Comparison of ENCODE assay signal across 8 cellular contexts in the genomic region with DNA sequence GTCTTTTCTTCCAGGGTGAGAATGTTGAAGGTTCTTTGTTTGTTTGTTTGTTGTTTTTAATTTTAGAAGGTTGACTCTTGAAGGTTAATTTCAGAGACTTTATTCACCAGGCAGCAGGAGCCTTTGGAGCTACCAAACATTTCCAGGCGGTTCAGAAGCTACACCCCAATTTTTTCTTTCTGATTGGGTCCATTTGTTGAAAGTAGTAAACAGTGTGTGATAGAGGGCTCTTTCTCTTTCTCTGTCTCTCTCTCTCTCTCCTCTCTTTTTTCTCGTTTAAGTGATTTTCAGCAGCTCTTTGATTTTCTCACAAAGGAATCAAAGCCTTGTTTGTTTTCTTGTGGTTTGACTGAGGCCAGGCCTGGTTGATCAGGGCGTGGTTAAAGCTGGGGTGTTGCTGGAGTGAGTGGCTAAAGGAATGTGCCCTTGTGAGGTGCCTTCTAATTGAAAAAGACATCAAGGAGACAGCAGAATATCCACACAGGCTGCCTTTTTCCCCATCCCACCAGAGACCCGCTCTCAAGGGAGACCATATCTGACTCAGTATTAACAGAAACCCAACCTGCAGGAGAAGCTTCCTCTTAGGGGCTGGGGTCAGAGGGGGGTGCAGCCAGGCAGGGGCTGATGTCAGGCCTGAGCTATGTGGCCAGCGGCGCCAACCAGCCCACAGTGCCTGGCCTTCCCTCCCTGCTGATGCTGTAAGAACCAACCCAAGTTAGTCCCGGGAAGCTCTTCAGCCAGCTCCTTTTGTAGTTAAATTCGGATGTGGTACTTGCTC. TPM values are rescaled to one million over a fixed set of nuclear protein-coding genes. Genes with fewer than 3 reads are reported as not detected.
A peak's percentile ranks its signal among the peaks of the same experiment; 100 is the strongest.
DNase-seq lines count a peak whose midpoint lies in the region; ATAC-seq and TF ChIP-seq lines count a peak whose summit lies in the region.

No MANE protein-coding gene starts in this region.

- H3K27ac ChIP-seq in HEK293 (ENCODE audit: extremely low read depth, low read depth, low read length) (no peak overlapping the region), stomach (peak overlapping the region; percentile 84 to 95 (median 91))

- H3K9me3 ChIP-seq in HEK293 (ENCODE audit: control insufficient read depth, insufficient read depth, low read depth, low read length): no peaks in the 10 kb centered on the region
- H3K9me3 ChIP-seq in stomach: no peaks in the 10 kb centered on the region

- no peaks in the 10 kb centered on the region for H3K36me3 ChIP-seq in HEK293 (ENCODE audit: control insufficient read depth in 2 of 2, insufficient read depth in 1 of 2, low read length in 2 of 2)
- peaks cover 0 to 12% (median 4%) of the 10 kb centered on the region in 4 donors for H3K36me3 ChIP-seq in stomach

- H3K4me1 ChIP-seq in HEK293 (ENCODE audit: control insufficient read depth, insufficient read depth, low read length): peaks cover 13% of the 10 kb centered on the region
- peaks cover 49 to 84% (median 67%) of the 10 kb centered on the region in 4 donors for H3K4me1 ChIP-seq in stomach

- no peak overlapping the region for H3K4me3 ChIP-seq in HEK293 (ENCODE audit: low read depth, low read length)
- H3K4me3 ChIP-seq in stomach: peak overlapping the region; percentile 47 to 67 (median 53)

- DNase-seq in astrocyte of the hippocampus (ENCODE audit: low read depth, low spot score) (peak; percentile 96), iPS-NIHi7 (ENCODE audit: extremely low spot score) (peak; percentile 81), stomach (peak; percentile 62), DMS153 treated with DMSO at 0.1 percent for 48 hours (lab: John Stamatoyannopoulos, UW; ENCODE audit: unreplicated experiment) (no peak)

- whole genome bisulfite sequencing in stomach, 5 donors: 10 to 27% (median 20%) methylated on average over 8 of the region's 8 CpGs

- no peaks in the 10 kb centered on the region for H3K27me3 ChIP-seq in stomach

- no peak for TF ChIP-seq EP300 in stomach (IDR thresholded peaks at IDR 0.05)

- CTCF ChIA-PET in HEK293 (lab: Yijun Ruan, JAX): interaction anchor here (0.8 to 5.4 kb wide), 3 partner anchors 11 to 38 kb away, joined by 3 to 40 read pairs (median 5); no protein-coding TSS in a partner anchor

- no peak for ATAC-seq in GM19324 (IDR thresholded peaks at IDR 0.05; ENCODE audit: low FRiP score, unreplicated experiment)
- ATAC-seq in activated CD4-positive, CD25-positive, alpha-beta regulatory T cell treated with anti-CD3 and anti-CD28 coated beads, Interleukin-2, amount 50 U/mL, for 24 hours: no peak
- ATAC-seq in HG02798 (IDR thresholded peaks at IDR 0.05; ENCODE audit: poor library complexity, unreplicated experiment): no peak

- POLR2A ChIA-PET in HEK293 (lab: Yijun Ruan, JAX): interaction anchor here (0.5 to 1.7 kb wide), 11 partner anchors 8 to 219 kb away, joined by 3 to 15 read pairs (median 4); no protein-coding TSS in a partner anchor

- intact Hi-C loops in stomach (cut with DNase I; ENCODE audit: low total_unique reads): no loop called here

- TF ChIP-seq CTCF in HEK293 (tag by site-specific recombination; IDR thresholded peaks at IDR 0.05) (no peak), stomach (IDR thresholded peaks at IDR 0.05) (no peak)

- TF ChIP-seq POLR2A in stomach (IDR thresholded peaks at IDR 0.05): peak in 1 of 4 donors; percentile 4

TF ChIP-seq in HEK293, 187 proteins besides CTCF, POLR2A, EP300 and RAD21:
- TF ChIP-seq KLF16 (tag by site-specific recombination; IDR thresholded peaks at IDR 0.05): no peak
- no peak for TF ChIP-seq ZNF211 (tag by site-specific recombination; IDR thresholded peaks at IDR 0.05; ENCODE audit: low read depth)
- TF ChIP-seq, protein P1, sequence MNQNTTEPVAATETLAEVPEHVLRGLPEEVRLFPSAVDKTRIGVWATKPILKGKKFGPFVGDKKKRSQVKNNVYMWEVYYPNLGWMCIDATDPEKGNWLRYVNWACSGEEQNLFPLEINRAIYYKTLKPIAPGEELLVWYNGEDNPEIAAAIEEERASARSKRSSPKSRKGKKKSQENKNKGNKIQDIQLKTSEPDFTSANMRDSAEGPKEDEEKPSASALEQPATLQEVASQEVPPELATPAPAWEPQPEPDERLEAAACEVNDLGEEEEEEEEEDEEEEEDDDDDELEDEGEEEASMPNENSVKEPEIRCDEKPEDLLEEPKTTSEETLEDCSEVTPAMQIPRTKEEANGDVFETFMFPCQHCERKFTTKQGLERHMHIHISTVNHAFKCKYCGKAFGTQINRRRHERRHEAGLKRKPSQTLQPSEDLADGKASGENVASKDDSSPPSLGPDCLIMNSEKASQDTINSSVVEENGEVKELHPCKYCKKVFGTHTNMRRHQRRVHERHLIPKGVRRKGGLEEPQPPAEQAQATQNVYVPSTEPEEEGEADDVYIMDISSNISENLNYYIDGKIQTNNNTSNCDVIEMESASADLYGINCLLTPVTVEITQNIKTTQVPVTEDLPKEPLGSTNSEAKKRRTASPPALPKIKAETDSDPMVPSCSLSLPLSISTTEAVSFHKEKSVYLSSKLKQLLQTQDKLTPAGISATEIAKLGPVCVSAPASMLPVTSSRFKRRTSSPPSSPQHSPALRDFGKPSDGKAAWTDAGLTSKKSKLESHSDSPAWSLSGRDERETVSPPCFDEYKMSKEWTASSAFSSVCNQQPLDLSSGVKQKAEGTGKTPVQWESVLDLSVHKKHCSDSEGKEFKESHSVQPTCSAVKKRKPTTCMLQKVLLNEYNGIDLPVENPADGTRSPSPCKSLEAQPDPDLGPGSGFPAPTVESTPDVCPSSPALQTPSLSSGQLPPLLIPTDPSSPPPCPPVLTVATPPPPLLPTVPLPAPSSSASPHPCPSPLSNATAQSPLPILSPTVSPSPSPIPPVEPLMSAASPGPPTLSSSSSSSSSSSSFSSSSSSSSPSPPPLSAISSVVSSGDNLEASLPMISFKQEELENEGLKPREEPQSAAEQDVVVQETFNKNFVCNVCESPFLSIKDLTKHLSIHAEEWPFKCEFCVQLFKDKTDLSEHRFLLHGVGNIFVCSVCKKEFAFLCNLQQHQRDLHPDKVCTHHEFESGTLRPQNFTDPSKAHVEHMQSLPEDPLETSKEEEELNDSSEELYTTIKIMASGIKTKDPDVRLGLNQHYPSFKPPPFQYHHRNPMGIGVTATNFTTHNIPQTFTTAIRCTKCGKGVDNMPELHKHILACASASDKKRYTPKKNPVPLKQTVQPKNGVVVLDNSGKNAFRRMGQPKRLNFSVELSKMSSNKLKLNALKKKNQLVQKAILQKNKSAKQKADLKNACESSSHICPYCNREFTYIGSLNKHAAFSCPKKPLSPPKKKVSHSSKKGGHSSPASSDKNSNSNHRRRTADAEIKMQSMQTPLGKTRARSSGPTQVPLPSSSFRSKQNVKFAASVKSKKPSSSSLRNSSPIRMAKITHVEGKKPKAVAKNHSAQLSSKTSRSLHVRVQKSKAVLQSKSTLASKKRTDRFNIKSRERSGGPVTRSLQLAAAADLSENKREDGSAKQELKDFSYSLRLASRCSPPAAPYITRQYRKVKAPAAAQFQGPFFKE (tag by site-specific recombination; IDR thresholded peaks at IDR 0.05; ENCODE audit: borderline replicate concordance): no peak
- TF ChIP-seq, protein P2, sequence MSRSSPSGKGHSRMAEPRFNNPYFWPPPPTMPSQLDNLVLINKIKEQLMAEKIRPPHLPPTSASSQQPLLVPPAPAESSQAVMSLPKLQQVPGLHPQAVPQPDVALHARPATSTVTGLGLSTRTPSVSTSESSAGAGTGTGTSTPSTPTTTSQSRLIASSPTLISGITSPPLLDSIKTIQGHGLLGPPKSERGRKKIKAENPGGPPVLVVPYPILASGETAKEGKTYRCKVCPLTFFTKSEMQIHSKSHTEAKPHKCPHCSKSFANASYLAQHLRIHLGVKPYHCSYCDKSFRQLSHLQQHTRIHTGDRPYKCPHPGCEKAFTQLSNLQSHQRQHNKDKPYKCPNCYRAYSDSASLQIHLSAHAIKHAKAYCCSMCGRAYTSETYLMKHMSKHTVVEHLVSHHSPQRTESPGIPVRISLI (tag by site-specific recombination; IDR thresholded peaks at IDR 0.05): no peak
- TF ChIP-seq ZNF768 (tag by site-specific recombination; IDR thresholded peaks at IDR 0.05): no peak
- no peak for TF ChIP-seq ZBTB21 (tag by site-specific recombination; IDR thresholded peaks at IDR 0.05)
- TF ChIP-seq GFI1B (tag by site-specific recombination; IDR thresholded peaks at IDR 0.05): peak; percentile 43; the same call in 1 of the 2 replicates

RNA-seq across cellular contexts. Expression of a gene that starts 40.4 kb away (rescaled TPM):
- 10 to 100 TPM in 2 of 5 donors, 1 to 10 TPM in 2, not detected in 1; 7.1 to 46.8 (median 13.8) TPM for total RNA-seq in stomach
- polyA plus RNA-seq in stomach: 100 to 1,000 TPM in 1 of 3 donors, 10 to 100 TPM in 2; 90.0 to 114 (median 97.3) TPM
